Comparison of ENCODE assay signal across 1 cellular context in genomic region chr14:61459229-61459628, GRCh38.
TF ChIP-seq lines count a peak whose summit lies in the region.

No MANE protein-coding gene starts in this region.

TF ChIP-seq in SK-N-SH treated with all-trans-retinoic acid at 6 μM for 48 hours, 23 proteins besides CTCF, POLR2A, EP300 and RAD21 (continued from another document):
- no peak for TF ChIP-seq CSRNP3 (CRISPR knock-in tag; IDR thresholded peaks at IDR 0.05)
TF ChIP-seq in SK-N-SH treated with all-trans-retinoic acid at 6 μM for 48 hours: peak in this region for 0.
